Comparison of ENCODE assay signal across 13 cellular contexts in the genomic region with DNA sequence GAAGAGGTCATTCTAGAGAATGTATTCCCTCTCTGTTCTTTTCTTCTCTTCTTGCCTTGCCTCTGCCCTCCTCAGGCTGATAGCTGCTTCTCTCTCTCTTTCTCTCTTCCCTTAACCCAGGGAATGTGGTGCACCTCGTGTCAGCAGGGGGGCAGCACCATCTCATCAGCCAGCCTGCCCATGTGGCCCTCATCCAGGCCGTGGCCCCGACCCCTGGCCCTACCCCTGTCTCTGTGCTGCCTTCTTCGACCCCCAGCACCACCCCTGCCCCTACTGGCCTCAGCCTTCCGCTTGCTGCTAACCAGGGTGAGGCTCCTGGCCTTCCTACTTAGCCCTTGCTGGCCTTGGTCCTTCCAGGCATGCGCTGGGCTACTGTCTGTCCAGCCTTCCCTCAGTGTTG. TPM values are rescaled to one million over a fixed set of nuclear protein-coding genes. Genes with fewer than 3 reads are reported as not detected.
A peak's percentile ranks its signal among the peaks of the same experiment; 100 is the strongest.
DNase-seq lines count a peak whose midpoint lies in the region; ATAC-seq, FAIRE-seq and TF ChIP-seq lines count a peak whose summit lies in the region.
"Had no signal": no experiment of that assay in that cellular context is flagged by ENCODE, and none has a peak within 500 bp of the region (broad histone marks: within the 10 kb centered on the region; RNA-seq: fewer than 3 reads in every experiment).

No MANE protein-coding gene starts in this region.

- H3K27me3 Mint-ChIP-seq in activated naive CD8-positive, alpha-beta T cell treated with anti-CD3 and anti-CD28 coated beads, Interleukin-2, amount 50 U/mL, for 24 hours, result no peaks in the 10 kb centered on the region
- no peaks in the 10 kb centered on the region for H3K27me3 Mint-ChIP-seq in activated naive CD8-positive, alpha-beta T cell treated with anti-CD3 and anti-CD28 coated beads for 36 hours
- no peaks in the 10 kb centered on the region for H3K27me3 Mint-ChIP-seq in stimulated activated naive B cell treated with anti-CD40 and anti-IgM and Interleukin-4, amounts not matched to agents 10 μg/mL and 1 μg/mL and 100 μg/mL, for 72 hours

- FAIRE-seq in keratinocyte (lab: Jason Lieb, UNC), result no peak

- H3K27me3 ChIP-seq in keratinocyte (ENCODE audit: control insufficient read depth, extremely low read depth, insufficient read depth, low read length), result no peaks in the 10 kb centered on the region

- TF ChIP-seq CTCF in RWPE1 (conservative IDR thresholded peaks at IDR 0.05; ENCODE audit: low read depth), result no peak
- peak; percentile 7 to 39 (median 10) for TF ChIP-seq CTCF in keratinocyte (optimal IDR thresholded peaks at IDR 0.05 in 1 of 3, IDR thresholded peaks at IDR 0.05 in 1 of 3, conservative IDR thresholded peaks at IDR 0.05 in 1 of 3; ENCODE audit: extremely low read depth in 1 of 3, insufficient read depth in 2 of 3, low read length in 3 of 3)

- CTCF ChIA-PET in RWPE1 (lab: Yijun Ruan, JAX), result interaction anchor here (0.5 to 1.0 kb wide), 2 partner anchors 34 to 85 kb away, joined by 3 to 9 read pairs; no protein-coding TSS in a partner anchor

- H3K36me3 Mint-ChIP-seq in activated naive CD8-positive, alpha-beta T cell treated with anti-CD3 and anti-CD28 coated beads, Interleukin-2, amount 50 U/mL, for 24 hours (ENCODE audit: low read depth), result peaks cover 66% of the 10 kb centered on the region
- peaks cover 55% of the 10 kb centered on the region for H3K36me3 Mint-ChIP-seq in activated naive CD8-positive, alpha-beta T cell treated with anti-CD3 and anti-CD28 coated beads for 36 hours
- H3K36me3 Mint-ChIP-seq in stimulated activated naive B cell treated with anti-CD40 and anti-IgM and Interleukin-4, amounts not matched to agents 10 μg/mL and 1 μg/mL and 100 μg/mL, for 72 hours, result peaks cover 53 to 70% of the 10 kb centered on the region in 2 donors

- H3K27ac ChIP-seq in RWPE1, result 0 out of 2 replicates have a peak overlapping the region, but pooled peaks have one; percentile 6
- no peak overlapping the region for H3K27ac ChIP-seq in keratinocyte (ENCODE audit: control insufficient read depth, insufficient read depth, low read length)

- H3K4me3 Mint-ChIP-seq in activated naive CD8-positive, alpha-beta T cell treated with anti-CD3 and anti-CD28 coated beads, Interleukin-2, amount 50 U/mL, for 24 hours, result no peak overlapping the region
- no peak overlapping the region for H3K4me3 Mint-ChIP-seq in activated naive CD8-positive, alpha-beta T cell treated with anti-CD3 and anti-CD28 coated beads for 36 hours
- H3K4me3 Mint-ChIP-seq in stimulated activated naive B cell treated with anti-CD40 and anti-IgM and Interleukin-4, amounts not matched to agents 10 μg/mL and 1 μg/mL and 100 μg/mL, for 72 hours, result no peak overlapping the region
- H3K4me3 Mint-ChIP-seq: mesothelial cell of epicardium had no signal

- H3K9me3 ChIP-seq in keratinocyte (ENCODE audit: control insufficient read depth, low read depth, low read length), result no peaks in the 10 kb centered on the region

- no peaks in the 10 kb centered on the region for H3K4me1 ChIP-seq in keratinocyte (ENCODE audit: control insufficient read depth, extremely low read depth, insufficient read depth, low read length)

- no peaks in the 10 kb centered on the region for H3K9me3 Mint-ChIP-seq in activated naive CD8-positive, alpha-beta T cell treated with anti-CD3 and anti-CD28 coated beads, Interleukin-2, amount 50 U/mL, for 24 hours
- H3K9me3 Mint-ChIP-seq in activated naive CD8-positive, alpha-beta T cell treated with anti-CD3 and anti-CD28 coated beads for 36 hours, result no peaks in the 10 kb centered on the region
- no peaks in the 10 kb centered on the region for H3K9me3 Mint-ChIP-seq in stimulated activated naive B cell treated with anti-CD40 and anti-IgM and Interleukin-4, amounts not matched to agents 10 μg/mL and 1 μg/mL and 100 μg/mL, for 72 hours
- H3K9me3 Mint-ChIP-seq: mesothelial cell of epicardium had no signal

- POLR2A ChIA-PET in RWPE1 (lab: Yijun Ruan, JAX; ENCODE audit: low non-redundant PET), result no interaction called here

- dilution Hi-C loops in keratinocyte (cut with MboI; ENCODE audit: extremely low pct_ligation_motif_present, low sequenced_read_pairs), result no loop called here

- peak; percentile 20 for ATAC-seq in activated naive CD8-positive, alpha-beta T cell treated with anti-CD3 and anti-CD28 coated beads, Interleukin-2, amount 50 U/mL, for 24 hours
- ATAC-seq in stimulated activated naive B cell treated with anti-CD40 and anti-IgM and Interleukin-4, amounts not matched to agents 10 μg/mL and 1 μg/mL and 100 μg/mL, for 72 hours (replicated peaks), result peak in 1 of 2 donors; percentile 35
- ATAC-seq in GM18868 (IDR thresholded peaks at IDR 0.05; ENCODE audit: unreplicated experiment) (no peak), GM19455 (IDR thresholded peaks at IDR 0.05; ENCODE audit: unreplicated experiment) (no peak)

- H2AFZ ChIP-seq in keratinocyte (ENCODE audit: control insufficient read depth, low read length), result no peak overlapping the region

- H3K9ac ChIP-seq in keratinocyte (ENCODE audit: control insufficient read depth, extremely low read depth, insufficient read depth, low read length), result no peak overlapping the region

- no peaks in the 10 kb centered on the region for H3K4me1 Mint-ChIP-seq in activated naive CD8-positive, alpha-beta T cell treated with anti-CD3 and anti-CD28 coated beads, Interleukin-2, amount 50 U/mL, for 24 hours
- peaks cover 5% of the 10 kb centered on the region for H3K4me1 Mint-ChIP-seq in activated naive CD8-positive, alpha-beta T cell treated with anti-CD3 and anti-CD28 coated beads for 36 hours
- H3K4me1 Mint-ChIP-seq in stimulated activated naive B cell treated with anti-CD40 and anti-IgM and Interleukin-4, amounts not matched to agents 10 μg/mL and 1 μg/mL and 100 μg/mL, for 72 hours, result peaks cover 24 to 44% of the 10 kb centered on the region in 2 donors
- H3K4me1 Mint-ChIP-seq: mesothelial cell of epicardium had no signal

- H4K20me1 ChIP-seq in keratinocyte (ENCODE audit: control insufficient read depth, extremely low read depth, insufficient read depth, low read length), result no peaks in the 10 kb centered on the region

- H3K79me2 ChIP-seq in keratinocyte (ENCODE audit: control insufficient read depth, insufficient read depth, low read length), result peaks cover 47% of the 10 kb centered on the region

- no peak overlapping the region for H3K4me2 ChIP-seq in keratinocyte (ENCODE audit: control insufficient read depth, extremely low read depth, insufficient read depth, low read depth, low read length)

- H3K27ac Mint-ChIP-seq in activated naive CD8-positive, alpha-beta T cell treated with anti-CD3 and anti-CD28 coated beads, Interleukin-2, amount 50 U/mL, for 24 hours, result no peak overlapping the region
- no peak overlapping the region for H3K27ac Mint-ChIP-seq in activated naive CD8-positive, alpha-beta T cell treated with anti-CD3 and anti-CD28 coated beads for 36 hours
- peak overlapping the region; percentile 68 for H3K27ac Mint-ChIP-seq in stimulated activated naive B cell treated with anti-CD40 and anti-IgM and Interleukin-4, amounts not matched to agents 10 μg/mL and 1 μg/mL and 100 μg/mL, for 72 hours
- H3K27ac Mint-ChIP-seq: mesothelial cell of epicardium had no signal

- H3K36me3 ChIP-seq in keratinocyte (ENCODE audit: control insufficient read depth in 2 of 2, extremely low read depth in 1 of 2, insufficient read depth in 2 of 2, low read length in 2 of 2), result peaks cover 48 to 55% of the 10 kb centered on the region in 2 experiments

- DNase-seq in activated naive CD8-positive, alpha-beta T cell treated with anti-CD3 and anti-CD28 coated beads, Interleukin-2, amount 50 U/mL, for 24 hours, result no peak
- no peak for DNase-seq in activated naive CD8-positive, alpha-beta T cell treated with anti-CD3 and anti-CD28 coated beads for 36 hours
- DNase-seq in RWPE1 (ENCODE audit: low spot score), result no peak
- DNase-seq in keratinocyte (ENCODE audit: low read depth, low spot score), result no peak
- DNase-seq in stimulated activated naive B cell treated with anti-CD40 and anti-IgM and Interleukin-4, amounts not matched to agents 10 μg/mL and 1 μg/mL and 100 μg/mL, for 72 hours, result no peak
- no peak for DNase-seq in epidermal melanocyte (ENCODE audit: insufficient read length, low spot score)
- DNase-seq: activated CD4-positive, CD25-positive, alpha-beta regulatory T cell; DMS153; NCI-H1105 treated with DMSO at 0.1 percent for 48 hours; SW 1271 had no signal

- H3K4me3 ChIP-seq in keratinocyte (ENCODE audit: control insufficient read depth in 2 of 3, extremely low read depth in 1 of 3, insufficient read depth in 2 of 3, low read depth in 1 of 3, low read length in 3 of 3), result no peak overlapping the region

- no peaks in the 10 kb centered on the region for H3K9me1 ChIP-seq in keratinocyte (ENCODE audit: control insufficient read depth, extremely low read depth, insufficient read depth, low read length)

RNA-seq across cellular contexts. Expression of a gene that starts 23.5 kb away (rescaled TPM):
- total RNA-seq in activated naive CD8-positive, alpha-beta T cell treated with anti-CD3 and anti-CD28 coated beads for 36 hours, result 10 to 100 TPM; 66.1 to 72.6 TPM
- polyA plus RNA-seq in keratinocyte, result 1.0 to 4.6 TPM (median 1.4 TPM) in 3 replicates
- polyA plus RNA-seq in keratinocyte (2011; ENCODE audit: low read depth), result 5.6 TPM
- polyA plus RNA-seq in keratinocyte (2011; cell fraction: cytosol; rRNA removed), result 1.6 and 2.8 TPM in 2 replicates
- polyA plus RNA-seq in keratinocyte (2011; cell fraction: nucleus; rRNA removed), result 21.8 and 24.4 TPM in 2 replicates
- 6.1 and 14.4 TPM in 2 replicates for polyA plus RNA-seq in keratinocyte (2012; ENCODE audit: low replicate concordance)
- polyA minus RNA-seq in keratinocyte, result 10.7 to 92.1 TPM (median 11.8 TPM) in 3 replicates
- polyA minus RNA-seq in keratinocyte (2011; cell fraction: cytosol; rRNA and poly(A)+ RNA removed), result 9.0 TPM
- polyA minus RNA-seq in keratinocyte (2011; cell fraction: nucleus; rRNA and poly(A)+ RNA removed), result 21.9 and 33.0 TPM in 2 replicates

RNA-seq across cellular contexts. Expression of a gene that starts 25.8 kb away (rescaled TPM):
- total RNA-seq in activated naive CD8-positive, alpha-beta T cell treated with anti-CD3 and anti-CD28 coated beads for 36 hours, result 10 to 100 TPM; 31.1 to 32.0 TPM
- polyA plus RNA-seq in keratinocyte, result 28.9 to 40.6 TPM (median 31.8 TPM) in 3 replicates
- 9.0 TPM for polyA plus RNA-seq in keratinocyte (2011; ENCODE audit: low read depth)
- 16.2 and 16.6 TPM in 2 replicates for polyA plus RNA-seq in keratinocyte (2011; cell fraction: cytosol; rRNA removed)
- polyA plus RNA-seq in keratinocyte (2011; cell fraction: nucleus; rRNA removed), result 121 and 138 TPM in 2 replicates
- 20.9 and 28.6 TPM in 2 replicates for polyA plus RNA-seq in keratinocyte (2012; ENCODE audit: low replicate concordance)
- polyA minus RNA-seq in keratinocyte, result 29.8 to 36.4 TPM (median 34.7 TPM) in 3 replicates
- 15.7 TPM for polyA minus RNA-seq in keratinocyte (2011; cell fraction: cytosol; rRNA and poly(A)+ RNA removed)
- 28.6 and 36.6 TPM in 2 replicates for polyA minus RNA-seq in keratinocyte (2011; cell fraction: nucleus; rRNA and poly(A)+ RNA removed)

RNA-seq across cellular contexts. Expression of a gene that starts 39.4 kb away (rescaled TPM):
- total RNA-seq in activated naive CD8-positive, alpha-beta T cell treated with anti-CD3 and anti-CD28 coated beads for 36 hours, result 1 to 10 TPM; 3.7 to 6.4 TPM
- polyA plus RNA-seq in keratinocyte, result 2.2 to 3.0 TPM (median 2.3 TPM) in 3 replicates
- 0.62 TPM for polyA plus RNA-seq in keratinocyte (2011; ENCODE audit: low read depth)
- polyA plus RNA-seq in keratinocyte (2011; cell fraction: cytosol; rRNA removed), result 0.34 and 0.39 TPM in 2 replicates
- polyA plus RNA-seq in keratinocyte (2011; cell fraction: nucleus; rRNA removed), result 7.1 and 7.8 TPM in 2 replicates
- polyA plus RNA-seq in keratinocyte (2012; ENCODE audit: low replicate concordance), result 0.97 and 2.1 TPM in 2 replicates
- polyA minus RNA-seq in keratinocyte, result 0.35 TPM in 1 of 3 replicates, not detected in the others
- polyA minus RNA-seq in keratinocyte (2011; cell fraction: cytosol; rRNA and poly(A)+ RNA removed), result 3.1 TPM
- polyA minus RNA-seq in keratinocyte (2011; cell fraction: nucleus; rRNA and poly(A)+ RNA removed), result 0.39 and 0.63 TPM in 2 replicates

RNA-seq across cellular contexts. Expression of a gene that starts 39.7 kb away (rescaled TPM):
- total RNA-seq in activated naive CD8-positive, alpha-beta T cell treated with anti-CD3 and anti-CD28 coated beads for 36 hours, result 100 to 1,000 TPM in 1 of 2 experiments, 10 to 100 TPM in 1; 95.2 to 107 TPM
- 45.2 to 59.6 TPM (median 52.7 TPM) in 3 replicates for polyA plus RNA-seq in keratinocyte
- polyA plus RNA-seq in keratinocyte (2011; ENCODE audit: low read depth), result 53.5 TPM
- polyA plus RNA-seq in keratinocyte (2011; cell fraction: cytosol; rRNA removed), result 43.2 and 45.2 TPM in 2 replicates
- polyA plus RNA-seq in keratinocyte (2011; cell fraction: nucleus; rRNA removed), result 67.2 and 85.5 TPM in 2 replicates
- polyA plus RNA-seq in keratinocyte (2012; ENCODE audit: low replicate concordance), result 43.1 and 60.9 TPM in 2 replicates
- 63.2 to 88.0 TPM (median 66.8 TPM) in 3 replicates for polyA minus RNA-seq in keratinocyte
- 42.8 TPM for polyA minus RNA-seq in keratinocyte (2011; cell fraction: cytosol; rRNA and poly(A)+ RNA removed)
- 23.4 and 43.4 TPM in 2 replicates for polyA minus RNA-seq in keratinocyte (2011; cell fraction: nucleus; rRNA and poly(A)+ RNA removed)
